ENCODE assay signal across 8 cellular contexts in the genomic region with DNA sequence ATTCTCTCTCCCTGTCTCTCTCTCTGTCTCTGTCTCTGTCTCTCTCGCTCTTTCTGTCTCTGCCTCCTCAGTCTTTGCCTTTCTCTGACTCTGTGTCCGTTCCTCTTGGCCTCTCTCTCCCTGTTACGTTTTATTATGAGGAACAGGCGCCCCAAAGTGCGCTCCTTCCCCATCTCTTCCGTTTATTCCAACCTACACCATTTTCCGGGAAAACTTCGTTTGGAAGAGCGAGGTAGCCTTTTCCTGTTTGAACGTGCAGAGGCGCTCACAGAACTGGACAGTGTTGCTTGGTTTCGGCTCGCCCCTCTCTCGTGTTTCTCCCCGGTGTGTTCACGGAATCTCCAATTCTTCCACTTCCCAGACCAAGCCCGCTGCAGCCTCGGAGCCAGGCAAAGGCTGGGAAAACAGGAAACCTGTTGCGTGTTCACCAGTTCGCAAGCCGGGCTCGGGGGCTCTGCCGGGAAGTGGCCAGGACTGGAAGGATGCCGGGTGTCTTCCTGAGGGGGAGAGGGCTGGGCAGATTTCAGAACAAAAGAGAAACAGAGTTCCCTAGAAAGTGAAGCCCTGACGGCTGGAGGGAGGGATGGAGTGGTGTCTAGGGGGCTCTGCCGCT.
DNase-seq lines count a peak whose midpoint lies in the region; ATAC-seq lines count a peak whose summit lies in the region.

No MANE protein-coding gene starts in this region.

- DNase-seq in COLO668 (lab: John Stamatoyannopoulos, UW; ENCODE audit: unreplicated experiment) (peak; percentile 59), Kasumi-1 (lab: John Stamatoyannopoulos, UW) (peak; percentile 26 to 40), T47D (ENCODE audit: low read depth in 1 of 2, low spot score in 1 of 2) (peak; percentile 9 to 39), kidney tubule cell (ENCODE audit: low spot score) (peak; percentile 25), NCI-H2029 (lab: John Stamatoyannopoulos, UW) (no peak), NCI-H1436 treated with DMSO at 0.1 percent for 48 hours (lab: John Stamatoyannopoulos, UW) (no peak)
- no peak for DNase-seq in stimulated activated naive B cell treated with anti-CD40 and anti-IgM and Interleukin-4, amounts not matched to agents 10 μg/mL and 1 μg/mL and 100 μg/mL, for 72 hours
- DNase-seq in stimulated activated CD4-positive, alpha-beta T cell treated with anti-CD3 and anti-CD28 coated beads, Interleukin-2, amount 100 ng/mL, for 48 hours, result no peak

- peaks cover 0 to 3% of the 10 kb centered on the region in 2 donors for H3K36me3 Mint-ChIP-seq in stimulated activated naive B cell treated with anti-CD40 and anti-IgM and Interleukin-4, amounts not matched to agents 10 μg/mL and 1 μg/mL and 100 μg/mL, for 72 hours

- no peak overlapping the region for H3K27ac Mint-ChIP-seq in stimulated activated naive B cell treated with anti-CD40 and anti-IgM and Interleukin-4, amounts not matched to agents 10 μg/mL and 1 μg/mL and 100 μg/mL, for 72 hours

- no peaks in the 10 kb centered on the region for H3K9me3 Mint-ChIP-seq in stimulated activated naive B cell treated with anti-CD40 and anti-IgM and Interleukin-4, amounts not matched to agents 10 μg/mL and 1 μg/mL and 100 μg/mL, for 72 hours

- no peak for ATAC-seq in stimulated activated naive B cell treated with anti-CD40 and anti-IgM and Interleukin-4, amounts not matched to agents 10 μg/mL and 1 μg/mL and 100 μg/mL, for 72 hours (replicated peaks)

- H3K4me1 Mint-ChIP-seq in stimulated activated naive B cell treated with anti-CD40 and anti-IgM and Interleukin-4, amounts not matched to agents 10 μg/mL and 1 μg/mL and 100 μg/mL, for 72 hours, result peaks cover 13 to 21% of the 10 kb centered on the region in 2 donors

- peaks cover 50 to 62% of the 10 kb centered on the region in 2 donors for H3K27me3 Mint-ChIP-seq in stimulated activated naive B cell treated with anti-CD40 and anti-IgM and Interleukin-4, amounts not matched to agents 10 μg/mL and 1 μg/mL and 100 μg/mL, for 72 hours

- in situ Hi-C loops in T47D (cut with HindIII; ENCODE audit: low pct_unique_long_range_greater_than_20kb, low sequenced_read_pairs), result no loop called here

- peak overlapping the region; percentile 85 to 90 for H3K4me3 Mint-ChIP-seq in stimulated activated naive B cell treated with anti-CD40 and anti-IgM and Interleukin-4, amounts not matched to agents 10 μg/mL and 1 μg/mL and 100 μg/mL, for 72 hours

Comparison
In these comparisons a context has a peak if more than half of its experiments do, and no peak if none do; other contexts are left out.
1. DNase-seq: peak in COLO668 (single experiment), Kasumi-1 (2 of 2), T47D (2 of 2) and kidney tubule cell (single experiment); none in stimulated activated naive B cell treated with anti-CD40 and anti-IgM and Interleukin-4, amounts not matched to agents 10 μg/mL and 1 μg/mL and 100 μg/mL, for 72 hours (single experiment), NCI-H2029 (single experiment), stimulated activated CD4-positive, alpha-beta T cell treated with anti-CD3 and anti-CD28 coated beads, Interleukin-2, amount 100 ng/mL, for 48 hours (0 of 2) and NCI-H1436 treated with DMSO at 0.1 percent for 48 hours (single experiment).